In genomic region chr14:61168126-61168525, GRCh38 we compare ENCODE assay signal across 22 cellular contexts.
"Had no signal": no experiment of that assay in that cellular context is flagged by ENCODE, and none has a peak within 500 bp of the region (broad histone marks: within the 10 kb centered on the region; RNA-seq: fewer than 3 reads in every experiment).

No MANE protein-coding gene starts in this region.

- H3K9me3 ChIP-seq: esophagus muscularis mucosa, left lung, mucosa of descending colon had no signal

- H3K27ac Mint-ChIP-seq: immature natural killer cell, mesothelial cell of epicardium, naive B cell had no signal

- H3K4me1 ChIP-seq: foreskin keratinocyte, heart left ventricle, left lung, lower lobe of right lung had no signal

- H3K27ac ChIP-seq: coronary artery, dorsolateral prefrontal cortex, esophagus muscularis mucosa, foreskin keratinocyte, gastroesophageal sphincter, heart left ventricle, hepatocyte, left lung, lower lobe of right lung had no signal

- H3K36me3 ChIP-seq: esophagus muscularis mucosa, gastroesophageal sphincter, heart left ventricle, left lung, lower lobe of right lung had no signal

- H3K4me3 Mint-ChIP-seq: immature natural killer cell, mesothelial cell of epicardium, naive B cell had no signal

- H3K4me1 Mint-ChIP-seq: immature natural killer cell, naive B cell had no signal

- DNase-seq: dermis blood vessel endothelial cell; dorsolateral prefrontal cortex; effector CD4-positive, alpha-beta T cell; effector memory CD4-positive, alpha-beta T cell; foreskin keratinocyte; heart left ventricle; hypothalamus; immature natural killer cell; islet precursor cell; kidney; kidney glomerular epithelial cell; left lung; left ventricle myocardium superior; lower lobe of right lung; mesenchymal stem cell; mucosa of descending colon; naive B cell had no signal

- H3K27me3 ChIP-seq: esophagus muscularis mucosa, foreskin keratinocyte, gastroesophageal sphincter, hepatocyte, left lung had no signal

- H3K36me3 Mint-ChIP-seq: immature natural killer cell, mesothelial cell of epicardium had no signal

- H3K4me3 ChIP-seq: coronary artery, dorsolateral prefrontal cortex, esophagus muscularis mucosa, gastroesophageal sphincter, heart left ventricle, hepatocyte, left lung, lower lobe of right lung, mucosa of descending colon had no signal

- ATAC-seq: foreskin keratinocyte, gastroesophageal sphincter, heart left ventricle, left lung, left ventricle myocardium superior, lower lobe of right lung, mucosa of descending colon had no signal
